In genomic region chr20:61744691-61745396, GRCh38 we compare ENCODE assay signal across 17 cellular contexts.
A peak's percentile ranks its signal among the peaks of the same experiment; 100 is the strongest.
DNase-seq lines count a peak whose midpoint lies in the region; ATAC-seq and TF ChIP-seq lines count a peak whose summit lies in the region.
"Had no signal": no experiment of that assay in that cellular context is flagged by ENCODE, and none has a peak within 500 bp of the region (broad histone marks: within the 10 kb centered on the region; RNA-seq: fewer than 3 reads in every experiment).

No MANE protein-coding gene starts in this region.

- H3K36me3 ChIP-seq in heart left ventricle, result no peaks in the 10 kb centered on the region

- intact Hi-C loops in Right ventricle myocardium superior (cut with DNase I), result no loop called here
- intact Hi-C loops in heart left ventricle (cut with DNase I), result no loop called here

- TF ChIP-seq CTCF in heart left ventricle (IDR thresholded peaks at IDR 0.05), result no peak

- DNase-seq in Right ventricle myocardium superior (peak; percentile 10), heart left ventricle (no peak), astrocyte of the hippocampus (ENCODE audit: low read depth, low spot score) (peak; percentile 71), iris pigment epithelial cell (ENCODE audit: low read depth) (peak; percentile 64), NCI-H2171 treated with DMSO at 0.1 percent for 48 hours (lab: John Stamatoyannopoulos, UW) (no peak), midbrain (lab: John Stamatoyannopoulos, UW) (no peak), cerebellum (ENCODE audit: low spot score) (no peak)
- DNase-seq: activated CD8-positive, alpha-beta memory T cell treated with anti-CD3 and anti-CD28 coated beads, Interleukin-2, amount 50 U/mL, for 4 hours; Caco-2; NCI-H1694 treated with DMSO at 0.1 percent for 48 hours; NCI-H69; occipital lobe; stimulated activated naive CD8-positive, alpha-beta T cell treated with anti-CD3 and anti-CD28 coated beads, Interleukin-15, Interleukin-2, amounts not matched to agents 100 U/mL and 50 U/mL, for 24 hours had no signal

- no peaks in the 10 kb centered on the region for H3K4me1 ChIP-seq in heart left ventricle
- H3K4me1 ChIP-seq: Caco-2 had no signal

- H3K27me3 ChIP-seq in heart left ventricle, result no peaks in the 10 kb centered on the region

- ATAC-seq in Right ventricle myocardium superior (ENCODE audit: poor library complexity), result no peak
- ATAC-seq in heart left ventricle, result no peak
- ATAC-seq in HG03521 (IDR thresholded peaks at IDR 0.05; ENCODE audit: unreplicated experiment), result no peak
- ATAC-seq: activated CD4-positive, CD25-positive, alpha-beta regulatory T cell treated with anti-CD3 and anti-CD28 coated beads, Interleukin-2, amount 50 U/mL, for 24 hours; stimulated activated naive CD8-positive, alpha-beta T cell treated with anti-CD3 and anti-CD28 coated beads, Interleukin-15, Interleukin-2, amounts not matched to agents 100 U/mL and 50 U/mL, for 24 hours had no signal

- H3K27ac ChIP-seq in heart left ventricle, result no peak overlapping the region
- H3K27ac ChIP-seq: KMS-11, skin epidermis had no signal

- no peak for TF ChIP-seq POLR2A in heart left ventricle (IDR thresholded peaks at IDR 0.05)

- H3K4me3 ChIP-seq in heart left ventricle, result no peak overlapping the region
- H3K4me3 ChIP-seq: skin epidermis had no signal

- WGBS in heart left ventricle, 4 donors, result 77 to 83% (median 80%) methylated on average over 17 to 18 of the region's 18 CpGs

- peaks cover 0 to 19% (median 0%) of the 10 kb centered on the region in 12 donors for H3K9me3 ChIP-seq in heart left ventricle

Comparison
In these comparisons a context has a peak if more than half of its experiments do, and no peak if none do; other contexts are left out.
1. DNase-seq: peak in Right ventricle myocardium superior (single experiment), astrocyte of the hippocampus (single experiment) and iris pigment epithelial cell (single experiment); none in heart left ventricle (0 of 5), NCI-H2171 treated with DMSO at 0.1 percent for 48 hours (single experiment), midbrain (single experiment) and cerebellum (single experiment).